In the genomic region with DNA sequence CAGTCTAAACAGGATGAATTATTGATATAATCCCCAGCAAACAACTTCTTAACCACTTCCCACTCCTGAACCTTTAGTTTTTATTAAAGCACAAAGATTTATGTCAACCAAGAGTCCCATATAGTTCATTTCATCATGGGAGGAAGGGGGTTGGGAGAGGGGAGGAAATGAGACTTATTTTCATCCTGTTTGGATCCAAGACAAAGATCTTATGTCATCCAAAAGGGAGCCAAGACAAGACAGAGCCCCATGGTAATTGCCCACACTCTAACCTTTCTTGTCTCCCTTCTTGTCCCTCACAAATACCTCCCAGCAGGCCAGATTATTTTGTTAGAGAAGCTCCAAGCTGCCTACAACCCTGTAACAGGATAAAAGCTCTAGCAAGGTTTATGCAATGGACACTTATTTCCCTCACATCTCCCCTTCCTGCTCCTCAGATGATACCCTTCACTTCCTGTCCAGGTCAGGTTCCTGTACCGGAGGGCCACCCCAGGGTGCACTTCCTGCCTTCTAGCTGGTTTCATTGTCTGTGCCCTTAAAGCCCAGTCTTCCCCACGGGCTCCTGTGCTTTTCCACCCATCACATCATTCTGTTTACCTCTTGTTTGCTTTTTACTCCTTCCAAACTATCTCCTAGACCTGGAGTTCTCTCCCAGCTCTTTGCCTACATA, we compare ENCODE assay signal across 12 cellular contexts.
DNase-seq lines count a peak whose midpoint lies in the region; ATAC-seq, FAIRE-seq and TF ChIP-seq lines count a peak whose summit lies in the region.
"Had no signal": no experiment of that assay in that cellular context is flagged by ENCODE, and none has a peak within 500 bp of the region (broad histone marks: within the 10 kb centered on the region; RNA-seq: fewer than 3 reads in every experiment).

No MANE protein-coding gene starts in this region.

- H3K4me3 ChIP-seq in KMS-11 (IDR thresholded peaks at IDR 0.05; ENCODE audit: insufficient read depth, low read depth, low read length) (no peak overlapping the region), astrocyte (ENCODE audit: insufficient read depth, low read depth, low read length) (no peak overlapping the region)

- H4K20me1 ChIP-seq in KMS-11 (ENCODE audit: insufficient read depth) (no peaks in the 10 kb centered on the region), astrocyte (ENCODE audit: insufficient read depth, low read length) (no peaks in the 10 kb centered on the region)

- H2AFZ ChIP-seq in KMS-11 (ENCODE audit: low read depth) (peak overlapping the region; percentile 41), astrocyte (ENCODE audit: low read depth, low read length) (peak overlapping the region; percentile 15)

- H3K4me2 ChIP-seq in KMS-11 (peak overlapping the region; percentile 4), astrocyte (ENCODE audit: low read length) (no peak overlapping the region)

- H3K27me3 Mint-ChIP-seq in activated CD4-positive, alpha-beta T cell treated with anti-CD3 and anti-CD28 coated beads, Interleukin-2, amount 10 ng/mL, durations not matched to agents 24 days and 14 days: no peaks in the 10 kb centered on the region
- H3K27me3 Mint-ChIP-seq in astrocyte (ENCODE audit: low read depth, unreplicated experiment): no peaks in the 10 kb centered on the region
- H3K27me3 Mint-ChIP-seq in nephron progenitor cell (ENCODE audit: low read depth, poor library complexity): no peaks in the 10 kb centered on the region

- H3K4me1 ChIP-seq in KMS-11 (ENCODE audit: low read depth, poor library complexity, severe bottlenecking) (peaks cover 50% of the 10 kb centered on the region), astrocyte (ENCODE audit: insufficient read depth, low read length) (peaks cover 14% of the 10 kb centered on the region)

- H3K27ac ChIP-seq in KMS-11 (no peak overlapping the region), astrocyte (ENCODE audit: low read depth, low read length) (no peak overlapping the region)

- no peaks in the 10 kb centered on the region for H3K36me3 ChIP-seq in KMS-11 (ENCODE audit: insufficient read depth)
- no peaks in the 10 kb centered on the region for H3K36me3 ChIP-seq in astrocyte (ENCODE audit: insufficient read depth, low read length)

- ATAC-seq in GM19397 (IDR thresholded peaks at IDR 0.05; ENCODE audit: unreplicated experiment) (no peak), GM18861 (IDR thresholded peaks at IDR 0.05; ENCODE audit: unreplicated experiment) (no peak), GM19463 (IDR thresholded peaks at IDR 0.05; ENCODE audit: unreplicated experiment) (no peak)

- H3K27me3 ChIP-seq in KMS-11 (ENCODE audit: insufficient read depth, low read depth): no peaks in the 10 kb centered on the region
- H3K27me3 ChIP-seq in astrocyte (ENCODE audit: insufficient read depth, low read length): no peaks in the 10 kb centered on the region

- H3K79me2 ChIP-seq in KMS-11 (ENCODE audit: insufficient read depth, low read depth) (no peaks in the 10 kb centered on the region), astrocyte (ENCODE audit: insufficient read depth, low read length) (no peaks in the 10 kb centered on the region)

- H3K36me3 Mint-ChIP-seq in activated CD4-positive, alpha-beta T cell treated with anti-CD3 and anti-CD28 coated beads, Interleukin-2, amount 10 ng/mL, durations not matched to agents 24 days and 14 days (ENCODE audit: low read depth): no peaks in the 10 kb centered on the region
- H3K36me3 Mint-ChIP-seq in astrocyte (ENCODE audit: low read depth, unreplicated experiment) (no peaks in the 10 kb centered on the region), nephron progenitor cell (ENCODE audit: low read depth) (no peaks in the 10 kb centered on the region)

- peaks cover 13% of the 10 kb centered on the region for H3K9me3 Mint-ChIP-seq in activated CD4-positive, alpha-beta T cell treated with anti-CD3 and anti-CD28 coated beads, Interleukin-2, amount 10 ng/mL, durations not matched to agents 24 days and 14 days
- peaks cover 4% of the 10 kb centered on the region for H3K9me3 Mint-ChIP-seq in astrocyte (ENCODE audit: unreplicated experiment)
- peaks cover 4% of the 10 kb centered on the region for H3K9me3 Mint-ChIP-seq in nephron progenitor cell

- H3K4me1 Mint-ChIP-seq in activated CD4-positive, alpha-beta T cell treated with anti-CD3 and anti-CD28 coated beads, Interleukin-2, amount 10 ng/mL, durations not matched to agents 24 days and 14 days: peaks cover 58% of the 10 kb centered on the region
- H3K4me1 Mint-ChIP-seq in astrocyte (ENCODE audit: low read depth, unreplicated experiment): peaks cover 12% of the 10 kb centered on the region
- H3K4me1 Mint-ChIP-seq in nephron progenitor cell: peaks cover 29% of the 10 kb centered on the region

- DNase-seq in activated CD4-positive, alpha-beta T cell treated with anti-CD3 and anti-CD28 coated beads, Interleukin-2, amount 10 ng/mL, durations not matched to agents 24 days and 14 days: peak; percentile 70
- DNase-seq in activated CD4-positive, alpha-beta T cell treated with anti-CD3 and anti-CD28 coated beads, Interleukin-2, amount 50 U/mL, for 1 hour: no peak
- DNase-seq in astrocyte (ENCODE audit: low read depth): peak; percentile 22
- DNase-seq in nephron progenitor cell: no peak
- DNase-seq: caudate nucleus, occipital lobe had no signal

- TF ChIP-seq CTCF in KMS-11 (conservative IDR thresholded peaks at IDR 0.05; ENCODE audit: low read depth, low read length): no peak
- TF ChIP-seq CTCF in astrocyte (IDR thresholded peaks at IDR 0.05; ENCODE audit: insufficient read depth, low read depth, low read length): no peak
- TF ChIP-seq CTCF in nephron progenitor cell (IDR thresholded peaks at IDR 0.05): no peak

- H3K9me3 ChIP-seq in astrocyte (ENCODE audit: insufficient read depth, low read depth, low read length): no peaks in the 10 kb centered on the region

- H3K27ac Mint-ChIP-seq in activated CD4-positive, alpha-beta T cell treated with anti-CD3 and anti-CD28 coated beads, Interleukin-2, amount 10 ng/mL, durations not matched to agents 24 days and 14 days: peak overlapping the region; percentile 34
- H3K27ac Mint-ChIP-seq in astrocyte (ENCODE audit: unreplicated experiment): peak overlapping the region; percentile 5
- H3K27ac Mint-ChIP-seq in nephron progenitor cell: peak overlapping the region; percentile 70

- H3K9ac ChIP-seq in KMS-11 (no peak overlapping the region; the same call in 1 of the 2 replicates), astrocyte (ENCODE audit: low read length) (no peak overlapping the region)

- FAIRE-seq in astrocyte (lab: Jason Lieb, UNC): no peak
- FAIRE-seq: GM18507, HTR-8/SVneo had no signal

- intact Hi-C loops in activated CD4-positive, alpha-beta T cell treated with anti-CD3 and anti-CD28 coated beads, Interleukin-2, amount 10 ng/mL, durations not matched to agents 24 days and 14 days (cut with micrococcal nuclease): loop anchor here (10.0 kb wide), 1 partner anchor 349 kb away; the partner anchor contains the start of gene MDM2

- peak overlapping the region; percentile 36 for H3K4me3 Mint-ChIP-seq in activated CD4-positive, alpha-beta T cell treated with anti-CD3 and anti-CD28 coated beads, Interleukin-2, amount 10 ng/mL, durations not matched to agents 24 days and 14 days
- H3K4me3 Mint-ChIP-seq in astrocyte (ENCODE audit: unreplicated experiment) (no peak overlapping the region), nephron progenitor cell (peak overlapping the region; percentile 0)

Comparison
In these comparisons a context has a peak if more than half of its experiments do, and no peak if none do; other contexts are left out.
1. DNase-seq: peak in activated CD4-positive, alpha-beta T cell treated with anti-CD3 and anti-CD28 coated beads, Interleukin-2, amount 10 ng/mL, durations not matched to agents 24 days and 14 days (single experiment) and astrocyte (single experiment); none in activated CD4-positive, alpha-beta T cell treated with anti-CD3 and anti-CD28 coated beads, Interleukin-2, amount 50 U/mL, for 1 hour (single experiment) and nephron progenitor cell (single experiment).
2. H3K27ac Mint-ChIP-seq: peak in every context shown above with its lines; median percentile 70 in nephron progenitor cell; 34 in activated CD4-positive, alpha-beta T cell treated with anti-CD3 and anti-CD28 coated beads, Interleukin-2, amount 10 ng/mL, durations not matched to agents 24 days and 14 days; 5 in astrocyte.